1 cellular context compared by ENCODE assay signal in the genomic region with DNA sequence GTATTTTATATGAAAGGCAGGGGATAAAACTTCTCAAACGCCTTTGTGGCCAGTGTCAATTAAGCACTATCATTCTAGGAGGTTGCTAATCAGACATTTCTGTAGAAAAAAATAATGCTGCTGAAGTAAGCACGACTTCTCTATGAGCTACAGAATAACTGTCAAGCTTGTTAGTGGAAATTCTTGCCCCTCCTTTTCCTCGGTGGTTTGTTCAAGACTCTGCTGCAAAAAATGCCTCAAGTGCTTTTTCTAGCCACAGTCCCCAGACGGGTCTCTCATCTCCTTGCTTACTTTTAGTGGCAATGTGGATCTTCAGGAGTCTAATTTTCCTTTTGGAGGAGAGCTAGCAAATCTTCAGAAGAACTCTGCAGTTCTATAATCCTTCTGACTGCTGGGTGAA.
TF ChIP-seq lines count a peak whose summit lies in the region.

No MANE protein-coding gene starts in this region.

TF ChIP-seq in GM23338, 12 proteins besides CTCF, POLR2A, EP300 and RAD21:
- TF ChIP-seq, protein P1, sequence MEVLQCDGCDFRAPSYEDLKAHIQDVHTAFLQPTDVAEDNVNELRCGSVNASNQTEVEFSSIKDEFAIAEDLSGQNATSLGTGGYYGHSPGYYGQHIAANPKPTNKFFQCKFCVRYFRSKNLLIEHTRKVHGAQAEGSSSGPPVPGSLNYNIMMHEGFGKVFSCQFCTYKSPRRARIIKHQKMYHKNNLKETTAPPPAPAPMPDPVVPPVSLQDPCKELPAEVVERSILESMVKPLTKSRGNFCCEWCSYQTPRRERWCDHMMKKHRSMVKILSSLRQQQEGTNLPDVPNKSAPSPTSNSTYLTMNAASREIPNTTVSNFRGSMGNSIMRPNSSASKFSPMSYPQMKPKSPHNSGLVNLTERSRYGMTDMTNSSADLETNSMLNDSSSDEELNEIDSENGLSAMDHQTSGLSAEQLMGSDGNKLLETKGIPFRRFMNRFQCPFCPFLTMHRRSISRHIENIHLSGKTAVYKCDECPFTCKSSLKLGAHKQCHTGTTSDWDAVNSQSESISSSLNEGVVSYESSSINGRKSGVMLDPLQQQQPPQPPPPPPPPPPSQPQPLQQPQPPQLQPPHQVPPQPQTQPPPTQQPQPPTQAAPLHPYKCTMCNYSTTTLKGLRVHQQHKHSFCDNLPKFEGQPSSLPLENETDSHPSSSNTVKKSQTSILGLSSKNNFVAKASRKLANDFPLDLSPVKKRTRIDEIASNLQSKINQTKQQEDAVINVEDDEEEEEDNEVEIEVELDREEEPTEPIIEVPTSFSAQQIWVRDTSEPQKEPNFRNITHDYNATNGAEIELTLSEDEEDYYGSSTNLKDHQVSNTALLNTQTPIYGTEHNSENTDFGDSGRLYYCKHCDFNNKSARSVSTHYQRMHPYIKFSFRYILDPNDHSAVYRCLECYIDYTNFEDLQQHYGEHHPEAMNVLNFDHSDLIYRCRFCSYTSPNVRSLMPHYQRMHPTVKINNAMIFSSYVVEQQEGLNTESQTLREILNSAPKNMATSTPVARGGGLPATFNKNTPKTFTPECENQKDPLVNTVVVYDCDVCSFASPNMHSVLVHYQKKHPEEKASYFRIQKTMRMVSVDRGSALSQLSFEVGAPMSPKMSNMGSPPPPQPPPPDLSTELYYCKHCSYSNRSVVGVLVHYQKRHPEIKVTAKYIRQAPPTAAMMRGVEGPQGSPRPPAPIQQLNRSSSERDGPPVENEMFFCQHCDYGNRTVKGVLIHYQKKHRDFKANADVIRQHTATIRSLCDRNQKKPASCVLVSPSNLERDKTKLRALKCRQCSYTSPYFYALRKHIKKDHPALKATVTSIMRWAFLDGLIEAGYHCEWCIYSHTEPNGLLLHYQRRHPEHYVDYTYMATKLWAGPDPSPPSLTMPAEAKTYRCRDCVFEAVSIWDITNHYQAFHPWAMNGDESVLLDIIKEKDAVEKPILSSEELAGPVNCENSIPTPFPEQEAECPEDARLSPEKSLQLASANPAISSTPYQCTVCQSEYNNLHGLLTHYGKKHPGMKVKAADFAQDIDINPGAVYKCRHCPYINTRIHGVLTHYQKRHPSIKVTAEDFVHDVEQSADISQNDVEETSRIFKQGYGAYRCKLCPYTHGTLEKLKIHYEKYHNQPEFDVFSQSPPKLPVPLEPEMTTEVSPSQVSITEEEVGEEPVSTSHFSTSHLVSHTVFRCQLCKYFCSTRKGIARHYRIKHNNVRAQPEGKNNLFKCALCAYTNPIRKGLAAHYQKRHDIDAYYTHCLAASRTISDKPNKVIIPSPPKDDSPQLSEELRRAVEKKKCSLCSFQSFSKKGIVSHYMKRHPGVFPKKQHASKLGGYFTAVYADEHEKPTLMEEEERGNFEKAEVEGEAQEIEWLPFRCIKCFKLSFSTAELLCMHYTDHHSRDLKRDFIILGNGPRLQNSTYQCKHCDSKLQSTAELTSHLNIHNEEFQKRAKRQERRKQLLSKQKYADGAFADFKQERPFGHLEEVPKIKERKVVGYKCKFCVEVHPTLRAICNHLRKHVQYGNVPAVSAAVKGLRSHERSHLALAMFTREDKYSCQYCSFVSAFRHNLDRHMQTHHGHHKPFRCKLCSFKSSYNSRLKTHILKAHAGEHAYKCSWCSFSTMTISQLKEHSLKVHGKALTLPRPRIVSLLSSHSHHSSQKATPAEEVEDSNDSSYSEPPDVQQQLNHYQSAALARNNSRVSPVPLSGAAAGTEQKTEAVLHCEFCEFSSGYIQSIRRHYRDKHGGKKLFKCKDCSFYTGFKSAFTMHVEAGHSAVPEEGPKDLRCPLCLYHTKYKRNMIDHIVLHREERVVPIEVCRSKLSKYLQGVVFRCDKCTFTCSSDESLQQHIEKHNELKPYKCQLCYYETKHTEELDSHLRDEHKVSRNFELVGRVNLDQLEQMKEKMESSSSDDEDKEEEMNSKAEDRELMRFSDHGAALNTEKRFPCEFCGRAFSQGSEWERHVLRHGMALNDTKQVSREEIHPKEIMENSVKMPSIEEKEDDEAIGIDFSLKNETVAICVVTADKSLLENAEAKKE (CRISPR knock-in tag; IDR thresholded peaks at IDR 0.05) = no peak
- TF ChIP-seq, protein P2, sequence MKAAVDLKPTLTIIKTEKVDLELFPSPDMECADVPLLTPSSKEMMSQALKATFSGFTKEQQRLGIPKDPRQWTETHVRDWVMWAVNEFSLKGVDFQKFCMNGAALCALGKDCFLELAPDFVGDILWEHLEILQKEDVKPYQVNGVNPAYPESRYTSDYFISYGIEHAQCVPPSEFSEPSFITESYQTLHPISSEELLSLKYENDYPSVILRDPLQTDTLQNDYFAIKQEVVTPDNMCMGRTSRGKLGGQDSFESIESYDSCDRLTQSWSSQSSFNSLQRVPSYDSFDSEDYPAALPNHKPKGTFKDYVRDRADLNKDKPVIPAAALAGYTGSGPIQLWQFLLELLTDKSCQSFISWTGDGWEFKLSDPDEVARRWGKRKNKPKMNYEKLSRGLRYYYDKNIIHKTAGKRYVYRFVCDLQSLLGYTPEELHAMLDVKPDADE (IDR thresholded peaks at IDR 0.05) = no peak
- TF ChIP-seq STAT1 (IDR thresholded peaks at IDR 0.05; ENCODE audit: unreplicated experiment) = no peak
- TF ChIP-seq JUNB (IDR thresholded peaks at IDR 0.05; ENCODE audit: unreplicated experiment) = no peak
- TF ChIP-seq NANOG (IDR thresholded peaks at IDR 0.05; ENCODE audit: borderline replicate concordance) = no peak
- TF ChIP-seq ZNF114 (CRISPR knock-in tag; IDR thresholded peaks at IDR 0.05) = no peak
- no peak for TF ChIP-seq EZH2 (IDR thresholded peaks at IDR 0.05; ENCODE audit: low read depth, unreplicated experiment)
- TF ChIP-seq EZH2phosphoT487 (IDR thresholded peaks at IDR 0.05; ENCODE audit: unreplicated experiment) = no peak
- TF ChIP-seq, protein P3, sequence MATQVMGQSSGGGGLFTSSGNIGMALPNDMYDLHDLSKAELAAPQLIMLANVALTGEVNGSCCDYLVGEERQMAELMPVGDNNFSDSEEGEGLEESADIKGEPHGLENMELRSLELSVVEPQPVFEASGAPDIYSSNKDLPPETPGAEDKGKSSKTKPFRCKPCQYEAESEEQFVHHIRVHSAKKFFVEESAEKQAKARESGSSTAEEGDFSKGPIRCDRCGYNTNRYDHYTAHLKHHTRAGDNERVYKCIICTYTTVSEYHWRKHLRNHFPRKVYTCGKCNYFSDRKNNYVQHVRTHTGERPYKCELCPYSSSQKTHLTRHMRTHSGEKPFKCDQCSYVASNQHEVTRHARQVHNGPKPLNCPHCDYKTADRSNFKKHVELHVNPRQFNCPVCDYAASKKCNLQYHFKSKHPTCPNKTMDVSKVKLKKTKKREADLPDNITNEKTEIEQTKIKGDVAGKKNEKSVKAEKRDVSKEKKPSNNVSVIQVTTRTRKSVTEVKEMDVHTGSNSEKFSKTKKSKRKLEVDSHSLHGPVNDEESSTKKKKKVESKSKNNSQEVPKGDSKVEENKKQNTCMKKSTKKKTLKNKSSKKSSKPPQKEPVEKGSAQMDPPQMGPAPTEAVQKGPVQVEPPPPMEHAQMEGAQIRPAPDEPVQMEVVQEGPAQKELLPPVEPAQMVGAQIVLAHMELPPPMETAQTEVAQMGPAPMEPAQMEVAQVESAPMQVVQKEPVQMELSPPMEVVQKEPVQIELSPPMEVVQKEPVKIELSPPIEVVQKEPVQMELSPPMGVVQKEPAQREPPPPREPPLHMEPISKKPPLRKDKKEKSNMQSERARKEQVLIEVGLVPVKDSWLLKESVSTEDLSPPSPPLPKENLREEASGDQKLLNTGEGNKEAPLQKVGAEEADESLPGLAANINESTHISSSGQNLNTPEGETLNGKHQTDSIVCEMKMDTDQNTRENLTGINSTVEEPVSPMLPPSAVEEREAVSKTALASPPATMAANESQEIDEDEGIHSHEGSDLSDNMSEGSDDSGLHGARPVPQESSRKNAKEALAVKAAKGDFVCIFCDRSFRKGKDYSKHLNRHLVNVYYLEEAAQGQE (IDR thresholded peaks at IDR 0.05; ENCODE audit: unreplicated experiment) = no peak
- TF ChIP-seq CREB1 (CRISPR knock-in tag; IDR thresholded peaks at IDR 0.05; ENCODE audit: low read depth) = no peak
- no peak for TF ChIP-seq ZNF331 (CRISPR knock-in tag; IDR thresholded peaks at IDR 0.05; ENCODE audit: low read depth)
- TF ChIP-seq POLR2AphosphoS5 (IDR thresholded peaks at IDR 0.05; ENCODE audit: low read depth) = no peak
TF ChIP-seq in GM23338: peak in this region for 0.
